Comparison of ENCODE assay signal across 18 cellular contexts in the genomic region with DNA sequence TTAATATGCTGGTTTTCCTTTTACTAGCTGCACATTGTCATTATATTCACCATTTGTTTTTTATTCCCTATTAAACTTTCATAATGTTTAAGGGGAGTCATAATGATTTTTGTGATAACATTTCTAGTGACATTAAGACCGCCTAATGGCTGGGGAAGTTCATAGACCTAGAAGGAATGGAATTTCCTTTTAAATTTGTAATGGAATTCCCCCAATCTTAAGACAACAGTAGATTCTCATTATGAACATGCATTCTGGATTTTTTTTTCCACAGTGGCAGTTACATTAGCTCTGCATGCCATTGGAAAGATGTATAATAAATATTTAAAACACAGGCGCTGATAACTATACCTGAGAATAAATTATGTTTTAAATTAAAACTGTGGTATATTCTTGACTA.
"Had no signal": no experiment of that assay in that cellular context is flagged by ENCODE, and none has a peak within 500 bp of the region (broad histone marks: within the 10 kb centered on the region; RNA-seq: fewer than 3 reads in every experiment).

No MANE protein-coding gene starts in this region.

- H3K9ac ChIP-seq: parathyroid adenoma had no signal

- H2AFZ ChIP-seq: parathyroid adenoma had no signal

- H3K4me3 Mint-ChIP-seq: activated CD4-positive, alpha-beta memory T cell treated with anti-CD3 and anti-CD28 coated beads, Interleukin-2, amount 10 ng/mL, durations not matched to agents 7 days and 5 days; activated CD8-positive, alpha-beta memory T cell treated with anti-CD3 and anti-CD28 coated beads, Interleukin-2, amount 10 ng/mL, durations not matched to agents 7 days and 5 days; nephron; T-helper 2 cell treated with Interferon-gamma antibody and Interleukin-4, amounts not matched to agents 5 μg/mL and 100 μg/mL, for 36 hours had no signal

- ATAC-seq: activated CD8-positive, alpha-beta memory T cell treated with anti-CD3 and anti-CD28 coated beads, Interleukin-2, amount 10 ng/mL, durations not matched to agents 7 days and 5 days; gastrocnemius medialis had no signal

- H3K4me3 ChIP-seq: gastrocnemius medialis, left lung, spleen, vagina had no signal

- H3K9me3 Mint-ChIP-seq: activated CD4-positive, alpha-beta memory T cell treated with anti-CD3 and anti-CD28 coated beads, Interleukin-2, amount 10 ng/mL, durations not matched to agents 7 days and 5 days; activated T-helper 2 cell treated with anti-CD3 and anti-CD28 coated beads, Interferon-gamma antibody, Interleukin-2, Interleukin-4, amounts not matched to agents 10 μg/mL and 5 μg/mL and 100 μg/mL, durations not matched to agents 14 hours and 24 hours and 36 hours; nephron; T-helper 2 cell treated with Interferon-gamma antibody and Interleukin-4, amounts not matched to agents 5 μg/mL and 100 μg/mL, for 36 hours had no signal

- H3K27me3 Mint-ChIP-seq: activated CD4-positive, alpha-beta memory T cell treated with anti-CD3 and anti-CD28 coated beads, Interleukin-2, amount 10 ng/mL, durations not matched to agents 7 days and 5 days; activated CD8-positive, alpha-beta memory T cell treated with anti-CD3 and anti-CD28 coated beads, Interleukin-2, amount 10 ng/mL, durations not matched to agents 7 days and 5 days had no signal

- DNase-seq: activated CD4-positive, alpha-beta memory T cell treated with anti-CD3 and anti-CD28 coated beads, Interleukin-2, amount 10 ng/mL, durations not matched to agents 7 days and 5 days; activated CD8-positive, alpha-beta memory T cell treated with anti-CD3 and anti-CD28 coated beads, Interleukin-2, amount 10 ng/mL, durations not matched to agents 7 days and 5 days; activated naive CD4-positive, alpha-beta T cell treated with Interleukin-2 at 50 U/mL for 16 hours; anterior cingulate cortex; cerebellar nuclear complex; gastrocnemius medialis; head of caudate nucleus; left lung; midbrain; spleen; stimulated activated CD4-positive, alpha-beta T cell treated with anti-CD3 and anti-CD28 coated beads, Interleukin-4, amount 100 ng/mL, for 4 hours; stimulated activated naive CD4-positive, alpha-beta T cell treated with Interleukin-2 at 50 U/mL for 16 hours had no signal

- H3K27me3 ChIP-seq: gastrocnemius medialis, left lung, spleen, vagina had no signal

- H3K9me3 ChIP-seq: gastrocnemius medialis, left lung, spleen, vagina had no signal

- H3K27ac ChIP-seq: epithelial cell of prostate, gastrocnemius medialis, left lung, parathyroid adenoma, vagina had no signal

- H3K27ac Mint-ChIP-seq: activated CD4-positive, alpha-beta memory T cell treated with anti-CD3 and anti-CD28 coated beads, Interleukin-2, amount 10 ng/mL, durations not matched to agents 7 days and 5 days; activated CD8-positive, alpha-beta memory T cell treated with anti-CD3 and anti-CD28 coated beads, Interleukin-2, amount 10 ng/mL, durations not matched to agents 7 days and 5 days; activated T-helper 2 cell treated with anti-CD3 and anti-CD28 coated beads, Interferon-gamma antibody, Interleukin-2, Interleukin-4, amounts not matched to agents 10 μg/mL and 5 μg/mL and 100 μg/mL, durations not matched to agents 14 hours and 24 hours and 36 hours; nephron; T-helper 2 cell treated with Interferon-gamma antibody and Interleukin-4, amounts not matched to agents 5 μg/mL and 100 μg/mL, for 36 hours had no signal
